In genomic region chr4:1621996-1622637, GRCh38 we compare ENCODE assay signal across 19 cellular contexts.
DNase-seq lines count a peak whose midpoint lies in the region; ATAC-seq lines count a peak whose summit lies in the region.
"Had no signal": no experiment of that assay in that cellular context is flagged by ENCODE, and none has a peak within 500 bp of the region (broad histone marks: within the 10 kb centered on the region; RNA-seq: fewer than 3 reads in every experiment).

No MANE protein-coding gene starts in this region.

- no peak overlapping the region for H2BK15ac ChIP-seq in neuronal stem cell (ENCODE audit: low read length)

- peak overlapping the region; percentile 38 for H3K14ac ChIP-seq in neuronal stem cell (ENCODE audit: low read length)

- peak overlapping the region; percentile 62 for H3K27ac Mint-ChIP-seq in central memory CD8-positive, alpha-beta T cell (ENCODE audit: low read depth)
- no peak overlapping the region for H3K27ac Mint-ChIP-seq in activated T-cell treated with anti-CD3 and anti-CD28 coated beads, Interleukin-2, amount 50 U/mL, for 72 hours
- H3K27ac Mint-ChIP-seq: B cell; CD4-positive, alpha-beta memory T cell had no signal

- no peaks in the 10 kb centered on the region for H3K27me3 Mint-ChIP-seq in central memory CD8-positive, alpha-beta T cell
- H3K27me3 Mint-ChIP-seq in activated T-cell treated with anti-CD3 and anti-CD28 coated beads, Interleukin-2, amount 50 U/mL, for 72 hours (ENCODE audit: low read depth): no peaks in the 10 kb centered on the region
- H3K27me3 Mint-ChIP-seq: B cell; CD4-positive, alpha-beta memory T cell had no signal

- no peaks in the 10 kb centered on the region for H3K4me1 Mint-ChIP-seq in central memory CD8-positive, alpha-beta T cell
- no peaks in the 10 kb centered on the region for H3K4me1 Mint-ChIP-seq in activated T-cell treated with anti-CD3 and anti-CD28 coated beads, Interleukin-2, amount 50 U/mL, for 72 hours (ENCODE audit: low read depth)
- H3K4me1 Mint-ChIP-seq: B cell had no signal

- ATAC-seq in central memory CD8-positive, alpha-beta T cell (replicated peaks; ENCODE audit: extremely low read depth, poor library complexity, severe bottlenecking): no peak
- no peak for ATAC-seq in activated T-cell treated with anti-CD3 and anti-CD28 coated beads, Interleukin-2, amount 50 U/mL, for 72 hours (replicated peaks in 1 of 2)
- ATAC-seq in HG03175 (IDR thresholded peaks at IDR 0.05; ENCODE audit: unreplicated experiment): no peak
- ATAC-seq: GM12878, HCT116 had no signal

- H3K23ac ChIP-seq in neuronal stem cell (ENCODE audit: low read depth, low read length, poor library complexity): no peak overlapping the region

- peaks cover 6% of the 10 kb centered on the region for H3K9me3 Mint-ChIP-seq in central memory CD8-positive, alpha-beta T cell
- no peaks in the 10 kb centered on the region for H3K9me3 Mint-ChIP-seq in activated T-cell treated with anti-CD3 and anti-CD28 coated beads, Interleukin-2, amount 50 U/mL, for 72 hours

- no peaks in the 10 kb centered on the region for H4K20me1 ChIP-seq in BLaER1
- no peaks in the 10 kb centered on the region for H4K20me1 ChIP-seq in BLaER1 treated with 17β-estradiol and CSF1 and Interleukin-3, amounts not matched to agents 10 nM and 100 nM

- H2BK5ac ChIP-seq in neuronal stem cell (ENCODE audit: low read length): no peak overlapping the region

- no peaks in the 10 kb centered on the region for H3K27me3 ChIP-seq in BLaER1
- no peaks in the 10 kb centered on the region; a peak in 1 of 22 replicates for H3K27me3 ChIP-seq in BLaER1 treated with 17β-estradiol and CSF1 and Interleukin-3, amounts not matched to agents 10 nM and 100 nM
- H3K27me3 ChIP-seq in neuronal stem cell (ENCODE audit: control insufficient read depth in 3 of 3, insufficient read depth in 3 of 3, low read depth in 1 of 3, low read length in 3 of 3): no peaks in the 10 kb centered on the region

- H3K9me3 ChIP-seq in BLaER1 (peaks cover 12% of the 10 kb centered on the region), neuronal stem cell (replicated peaks in 1 of 2; ENCODE audit: control insufficient read depth in 2 of 2, insufficient read depth in 1 of 2, low read depth in 1 of 2, low read length in 2 of 2) (peaks cover 8 to 9% of the 10 kb centered on the region in 2 donors)
- peaks cover 10 to 19% (median 17%) of the 10 kb centered on the region in 11 experiments for H3K9me3 ChIP-seq in BLaER1 treated with 17β-estradiol and CSF1 and Interleukin-3, amounts not matched to agents 10 nM and 100 nM (replicated peaks in 1 of 11)

- no peak overlapping the region for H4K8ac ChIP-seq in neuronal stem cell (ENCODE audit: low read depth, low read length)

- no CpG with 5 or more reads among the region's 23 CpGs for WGBS in neuronal stem cell (ENCODE audit: extremely low coverage in 2 of 2, insufficient read length in 2 of 2, insufficient replicate concordance in 1 of 2), 2 donors

- H3K79me1 ChIP-seq in neuronal stem cell (ENCODE audit: low read depth, low read length): peaks cover 3% of the 10 kb centered on the region

- peak overlapping the region; percentile 34; the same call in 1 of the 2 replicates for H3K4me3 ChIP-seq in BLaER1
- H3K4me3 ChIP-seq in BLaER1 treated with 17β-estradiol and CSF1 and Interleukin-3, amounts not matched to agents 10 nM and 100 nM: no peak overlapping the region
- no peak overlapping the region for H3K4me3 ChIP-seq in neuronal stem cell (ENCODE audit: low read length in 2 of 2)
- H3K4me3 ChIP-seq: GM12878, GM23248 had no signal

- peak overlapping the region; percentile 84 for H2BK12ac ChIP-seq in neuronal stem cell (ENCODE audit: low read length)

- H3K36me3 ChIP-seq in BLaER1 (peaks cover 10% of the 10 kb centered on the region; the same call in 1 of the 2 replicates), neuronal stem cell (replicated peaks in 1 of 2; ENCODE audit: control insufficient read depth in 2 of 2, insufficient read depth in 2 of 2, low read length in 2 of 2) (peaks cover 0 to 1% of the 10 kb centered on the region in 2 donors)
- peaks cover 0 to 12% (median 5%) of the 10 kb centered on the region in 11 experiments; a peak in 7 of 22 replicates for H3K36me3 ChIP-seq in BLaER1 treated with 17β-estradiol and CSF1 and Interleukin-3, amounts not matched to agents 10 nM and 100 nM

- peak overlapping the region; percentile 38 for H3K18ac ChIP-seq in neuronal stem cell (ENCODE audit: low read length)

- H3K4ac ChIP-seq in neuronal stem cell (ENCODE audit: low read length): no peak overlapping the region

- H2AK5ac ChIP-seq in neuronal stem cell (ENCODE audit: low read depth, low read length): peak overlapping the region; percentile 79

- no peak overlapping the region for H2AFZ ChIP-seq in neuronal stem cell (ENCODE audit: low read length)
- H2AFZ ChIP-seq: GM23248 had no signal

- DNase-seq in central memory CD8-positive, alpha-beta T cell (ENCODE audit: low spot score in 2 of 2): no peak
- DNase-seq in neuronal stem cell (ENCODE audit: low spot score): no peak
- no peak for DNase-seq in activated T-cell treated with anti-CD3 and anti-CD28 coated beads, Interleukin-2, amount 50 U/mL, for 72 hours
- no peak for DNase-seq in SK-N-DZ (ENCODE audit: low spot score)
- DNase-seq: C1 segment of cervical spinal cord, Calu3, COR-L47, DMS79, EL, GDM1, GM23248, H7 had no signal

- no peak overlapping the region for H4K91ac ChIP-seq in neuronal stem cell (ENCODE audit: low read depth, low read length, poor library complexity)

- H3K4me2 ChIP-seq in BLaER1: peak overlapping the region; percentile 92
- H3K4me2 ChIP-seq in BLaER1 treated with 17β-estradiol and CSF1 and Interleukin-3, amounts not matched to agents 10 nM and 100 nM: peak overlapping the region; percentile 66 to 95 (median 87)
- peak overlapping the region; percentile 18 for H3K4me2 ChIP-seq in neuronal stem cell (ENCODE audit: insufficient read depth, low read length, poor library complexity, severe bottlenecking)

- H3K9ac ChIP-seq in BLaER1 (peak overlapping the region; percentile 79), neuronal stem cell (ENCODE audit: low read depth, low read length, poor library complexity) (no peak overlapping the region)
- peak overlapping the region in 9 of 11 experiments; percentile 19 to 74 (median 60); a peak in 15 of 22 replicates for H3K9ac ChIP-seq in BLaER1 treated with 17β-estradiol and CSF1 and Interleukin-3, amounts not matched to agents 10 nM and 100 nM
- H3K9ac ChIP-seq: GM23248 had no signal

- H3K27ac ChIP-seq in BLaER1 (peak overlapping the region; percentile 89), neuronal stem cell (replicated peaks; ENCODE audit: low read length) (no peak overlapping the region)
- H3K27ac ChIP-seq in BLaER1 treated with 17β-estradiol and CSF1 and Interleukin-3, amounts not matched to agents 10 nM and 100 nM: peak overlapping the region in 9 of 11 experiments; percentile 45 to 83 (median 66); a peak in 17 of 22 replicates
- H3K27ac ChIP-seq: GM23248 had no signal

- no peak overlapping the region for H2BK120ac ChIP-seq in neuronal stem cell (ENCODE audit: low read depth, low read length)

- peaks cover 81% of the 10 kb centered on the region for H3K4me1 ChIP-seq in BLaER1
- peaks cover 49 to 68% (median 58%) of the 10 kb centered on the region in 10 experiments for H3K4me1 ChIP-seq in BLaER1 treated with 17β-estradiol and CSF1 and Interleukin-3, amounts not matched to agents 10 nM and 100 nM
- no peaks in the 10 kb centered on the region for H3K4me1 ChIP-seq in neuronal stem cell (ENCODE audit: control insufficient read depth in 2 of 2, insufficient read depth in 1 of 2, low read depth in 1 of 2, low read length in 2 of 2)

- H3K36me3 Mint-ChIP-seq in central memory CD8-positive, alpha-beta T cell (ENCODE audit: insufficient read depth): peaks cover 3% of the 10 kb centered on the region
- H3K36me3 Mint-ChIP-seq in activated T-cell treated with anti-CD3 and anti-CD28 coated beads, Interleukin-2, amount 50 U/mL, for 72 hours (ENCODE audit: insufficient read depth in 2 of 2): no peaks in the 10 kb centered on the region
- H3K36me3 Mint-ChIP-seq: CD4-positive, alpha-beta memory T cell had no signal

- H3K4me3 Mint-ChIP-seq in central memory CD8-positive, alpha-beta T cell: no peak overlapping the region
- no peak overlapping the region for H3K4me3 Mint-ChIP-seq in activated T-cell treated with anti-CD3 and anti-CD28 coated beads, Interleukin-2, amount 50 U/mL, for 72 hours
- H3K4me3 Mint-ChIP-seq: B cell; CD4-positive, alpha-beta memory T cell had no signal

Comparison
In these comparisons a context has a peak if more than half of its experiments do, and no peak if none do; other contexts are left out.
1. H3K4me2 ChIP-seq: peak in every context shown above with its lines; median percentile 92 in BLaER1; 87 in BLaER1 treated with 17β-estradiol and CSF1 and Interleukin-3, amounts not matched to agents 10 nM and 100 nM; 18 in neuronal stem cell.